In the genomic region with DNA sequence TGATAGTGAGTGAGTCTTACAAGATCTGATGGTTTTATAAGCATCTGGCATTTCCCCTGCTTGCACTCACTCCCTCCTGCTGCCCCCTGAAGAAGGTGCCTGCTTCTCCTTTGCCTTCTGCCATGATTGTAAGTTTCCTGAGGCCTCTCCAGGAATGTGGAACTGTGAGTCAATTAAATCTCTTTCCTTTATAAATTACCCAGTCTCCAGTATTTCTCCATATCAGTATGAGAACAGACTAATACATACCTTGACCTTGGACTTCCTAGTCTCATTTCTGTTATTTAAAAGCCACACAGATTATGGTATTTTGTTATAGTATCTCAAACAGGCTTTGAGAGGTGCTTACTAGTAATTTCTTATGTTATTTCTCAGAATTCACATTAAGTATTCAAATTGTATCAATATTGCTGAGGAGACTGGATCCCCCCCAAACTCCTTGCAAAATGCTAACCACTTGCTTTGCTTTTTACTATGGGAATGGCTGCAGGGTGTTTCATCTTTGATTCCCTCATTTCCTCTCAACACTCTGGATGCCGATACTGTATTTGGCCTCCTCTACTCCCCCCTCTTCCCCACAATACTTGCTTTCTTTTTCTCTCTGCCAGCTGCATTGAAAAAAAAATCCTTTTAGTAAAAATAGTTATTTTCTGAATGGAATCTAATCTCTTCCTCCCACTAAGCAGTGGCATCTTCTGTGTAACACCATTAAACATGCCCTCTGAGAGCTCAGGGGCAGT, we compare ENCODE assay signal across 15 cellular contexts.
DNase-seq lines count a peak whose midpoint lies in the region; ATAC-seq and TF ChIP-seq lines count a peak whose summit lies in the region.
"Had no signal": no experiment of that assay in that cellular context is flagged by ENCODE, and none has a peak within 500 bp of the region (broad histone marks: within the 10 kb centered on the region; RNA-seq: fewer than 3 reads in every experiment).

No MANE protein-coding gene starts in this region.

- H3K4me1 ChIP-seq in endodermal cell (ENCODE audit: control insufficient read depth, insufficient read depth, low read length) = no peaks in the 10 kb centered on the region
- H3K4me1 ChIP-seq: Caco-2, HAP-1 had no signal

- H3K36me3 Mint-ChIP-seq in endodermal cell (ENCODE audit: low read depth) (no peaks in the 10 kb centered on the region), endothelial cell (ENCODE audit: low read depth, unreplicated experiment) (no peaks in the 10 kb centered on the region)
- H3K36me3 Mint-ChIP-seq: CD14-positive monocyte; CD8-positive, alpha-beta T cell had no signal

- 92% methylated on average over 1 of the region's 1 CpG; no CpG with 5 or more reads in 1 of the 2 experiments for WGBS in endodermal cell (ENCODE audit: insufficient coverage in 1 of 2, insufficient read length in 1 of 2), 2 experiments

- DNase-seq in RPMI7951 (ENCODE audit: low read depth) (peak; percentile 66), endodermal cell (peak; percentile 49), foreskin melanocyte (peak; percentile 72), sciatic nerve (ENCODE audit: low spot score) (no peak), hippocampal formation (lab: John Stamatoyannopoulos, UW) (no peak), middle frontal gyrus (ENCODE audit: extremely low spot score, low spot score) (no peak), endothelial cell (ENCODE audit: low spot score) (no peak)
- DNase-seq in stimulated activated CD8-positive, alpha-beta memory T cell treated with anti-CD3 and anti-CD28 coated beads, Interleukin-4, amount 100 ng/mL, for 48 hours = no peak
- DNase-seq: Caco-2; CD8-positive, alpha-beta T cell; DMS53; GF-D8; GOT3 had no signal

- no peak overlapping the region for H3K27ac Mint-ChIP-seq in endodermal cell
- H3K27ac Mint-ChIP-seq in endothelial cell (ENCODE audit: unreplicated experiment) = no peak overlapping the region
- H3K27ac Mint-ChIP-seq: CD8-positive, alpha-beta T cell had no signal

- intact Hi-C loops in sciatic nerve (cut with DNase I) = no loop called here

- H3K9me3 ChIP-seq in endodermal cell (ENCODE audit: control insufficient read depth, low read length) = no peaks in the 10 kb centered on the region
- H3K9me3 ChIP-seq: Caco-2, HAP-1 had no signal

- H3K4me3 ChIP-seq in endodermal cell (ENCODE audit: low read length) = no peak overlapping the region
- H3K4me3 ChIP-seq: HAP-1 had no signal

- no peak overlapping the region for H3K9ac ChIP-seq in endodermal cell (ENCODE audit: extremely low read depth, low read length, poor library complexity, severe bottlenecking)

- H3K9me3 Mint-ChIP-seq in endodermal cell (no peaks in the 10 kb centered on the region), endothelial cell (ENCODE audit: unreplicated experiment) (no peaks in the 10 kb centered on the region)
- H3K9me3 Mint-ChIP-seq: CD14-positive monocyte; CD8-positive, alpha-beta T cell had no signal

- peaks cover 54% of the 10 kb centered on the region for H3K27me3 ChIP-seq in endodermal cell (ENCODE audit: control insufficient read depth, insufficient read depth, low read length, poor library complexity, severe bottlenecking)

- H3K4me3 Mint-ChIP-seq in endodermal cell = no peak overlapping the region
- H3K4me3 Mint-ChIP-seq in endothelial cell (ENCODE audit: unreplicated experiment) = no peak overlapping the region
- H3K4me3 Mint-ChIP-seq: CD14-positive monocyte; CD8-positive, alpha-beta T cell had no signal

- H3K27me3 Mint-ChIP-seq in endodermal cell (ENCODE audit: insufficient read depth) (peaks cover 88% of the 10 kb centered on the region), endothelial cell (ENCODE audit: unreplicated experiment) (peaks cover under 1% of the 10 kb centered on the region)

- no peak for TF ChIP-seq CTCF in endodermal cell (conservative IDR thresholded peaks at IDR 0.05)
- TF ChIP-seq CTCF in endothelial cell (IDR thresholded peaks at IDR 0.05; ENCODE audit: unreplicated experiment) = no peak

- H3K36me3 ChIP-seq in endodermal cell (ENCODE audit: control insufficient read depth, insufficient read depth, low read length) = no peaks in the 10 kb centered on the region
- H3K36me3 ChIP-seq: HAP-1 had no signal

- peaks cover 12% of the 10 kb centered on the region for H3K4me1 Mint-ChIP-seq in endodermal cell
- no peaks in the 10 kb centered on the region for H3K4me1 Mint-ChIP-seq in endothelial cell (ENCODE audit: unreplicated experiment)

- ATAC-seq in sciatic nerve = peak; percentile 26
- ATAC-seq: CD8-positive, alpha-beta T cell had no signal

- H3K27ac ChIP-seq in endodermal cell (ENCODE audit: low read depth, low read length) = no peak overlapping the region

Comparison
In these comparisons a context has a peak if more than half of its experiments do, and no peak if none do; other contexts are left out.
1. DNase-seq: peak in RPMI7951 (single experiment), endodermal cell (single experiment) and foreskin melanocyte (single experiment); none in sciatic nerve (single experiment), hippocampal formation (0 of 2), middle frontal gyrus (single experiment), endothelial cell (single experiment) and stimulated activated CD8-positive, alpha-beta memory T cell treated with anti-CD3 and anti-CD28 coated beads, Interleukin-4, amount 100 ng/mL, for 48 hours (single experiment).